ENCODE assay signal across 22 cellular contexts in genomic region chr6:103167345-103167744, GRCh38.
"Had no signal": no experiment of that assay in that cellular context is flagged by ENCODE, and none has a peak within 500 bp of the region (broad histone marks: within the 10 kb centered on the region; RNA-seq: fewer than 3 reads in every experiment).

No MANE protein-coding gene starts in this region.

- H3K9me3 ChIP-seq: MG63, Peyer's patch, SJCRH30 had no signal

- H3K4me1 ChIP-seq: Peyer's patch, SJCRH30 had no signal

- H3K27me3 ChIP-seq: MG63, Peyer's patch, SJCRH30 had no signal

- H3K4me2 ChIP-seq: PC-9 had no signal

- H3K36me3 ChIP-seq: MG63, Peyer's patch, SJCRH30 had no signal

- H3K27ac ChIP-seq: HL-60, PC-9, Peyer's patch, SJCRH30 had no signal

- H2AFZ ChIP-seq: PC-9 had no signal

- ATAC-seq: Right ventricle myocardium inferior had no signal

- H3K4me3 ChIP-seq: MG63, PC-9, Peyer's patch, SJCRH30 had no signal

- DNase-seq: IMR-90, Karpas-422, KG1, MG63, NCI-H1092 treated with DMSO at 0.1 percent for 48 hours, NCI-H1436, NCI-H187, NCI-H2029, NCI-H2081 treated with DMSO at 0.1 percent for 48 hours, NCI-H2171, NCI-H226, NCI-H446, NCI-H510A, NCI-H524 treated with DMSO at 0.1 percent for 48 hours, NCI-H774, OCI-M1, PC-9, Peyer's patch, SHP77 treated with DMSO at 0.1 percent for 48 hours, SJCRH30 had no signal
